Comparison of ENCODE assay signal across 19 cellular contexts in the genomic region with DNA sequence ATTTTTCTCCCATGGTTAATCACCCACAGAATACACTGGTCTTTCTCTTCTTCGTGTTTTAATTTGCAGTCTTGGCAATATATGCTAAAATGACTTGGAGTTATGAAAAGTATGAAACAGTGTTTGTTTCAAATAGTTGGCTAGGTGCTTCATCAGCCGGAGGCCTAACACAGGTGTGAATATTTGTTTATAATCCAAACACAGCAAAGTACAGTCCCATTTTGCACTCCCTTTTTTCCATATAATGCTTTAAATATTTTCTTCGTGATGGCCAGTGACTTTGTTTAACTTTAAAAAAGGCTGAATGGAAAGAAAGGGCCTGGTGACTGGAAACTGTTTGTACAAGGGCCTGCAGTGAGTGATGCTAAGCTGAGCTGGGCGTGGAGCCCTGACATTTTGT.
DNase-seq lines count a peak whose midpoint lies in the region; ATAC-seq, FAIRE-seq and TF ChIP-seq lines count a peak whose summit lies in the region.
"Had no signal": no experiment of that assay in that cellular context is flagged by ENCODE, and none has a peak within 500 bp of the region (broad histone marks: within the 10 kb centered on the region; RNA-seq: fewer than 3 reads in every experiment).

No MANE protein-coding gene starts in this region.

- TF ChIP-seq EP300 in gastroesophageal sphincter (IDR thresholded peaks at IDR 0.05): no peak

- H3K9me3 ChIP-seq in gastroesophageal sphincter (no peaks in the 10 kb centered on the region), neural progenitor cell (ENCODE audit: low read depth) (no peaks in the 10 kb centered on the region), stomach smooth muscle (ENCODE audit: control insufficient read depth in 2 of 2, low read length in 2 of 2) (no peaks in the 10 kb centered on the region)

- H3K4me1 ChIP-seq in gastroesophageal sphincter: peaks cover 0 to 26% (median 3%) of the 10 kb centered on the region in 3 donors
- H3K4me1 ChIP-seq in neural progenitor cell: peaks cover 11% of the 10 kb centered on the region
- peaks cover 9% of the 10 kb centered on the region for H3K4me1 ChIP-seq in stomach smooth muscle (ENCODE audit: control insufficient read depth, insufficient read depth, low read length)

- DNase-seq in chondrocyte (ENCODE audit: low spot score): no peak
- no peak for DNase-seq in neural progenitor cell (ENCODE audit: low spot score)
- DNase-seq in urothelium cell line (ENCODE audit: low spot score): no peak
- no peak for DNase-seq in stimulated activated naive CD8-positive, alpha-beta T cell treated with anti-CD3 and anti-CD28 coated beads, Interleukin-15, amount 100 ng/mL, for 72 hours
- DNase-seq: C1 segment of cervical spinal cord; Calu3; CD4-positive, alpha-beta memory T cell; COR-L47; DMS53; DMS79 treated with DMSO at 0.1 percent for 48 hours; GF-D8; GM23248; HCEC 1CT had no signal

- H3K27me3 Mint-ChIP-seq in chondrocyte (ENCODE audit: low read depth) (no peaks in the 10 kb centered on the region), neural progenitor cell (ENCODE audit: insufficient read depth, low read depth) (no peaks in the 10 kb centered on the region)
- H3K27me3 Mint-ChIP-seq in stimulated activated naive CD8-positive, alpha-beta T cell treated with anti-CD3 and anti-CD28 coated beads, Interleukin-15, amount 100 ng/mL, for 72 hours: peaks cover 27% of the 10 kb centered on the region

- H3K36me3 Mint-ChIP-seq in chondrocyte (ENCODE audit: low read depth) (no peaks in the 10 kb centered on the region), neural progenitor cell (no peaks in the 10 kb centered on the region)
- H3K36me3 Mint-ChIP-seq: CD4-positive, alpha-beta memory T cell had no signal

- TF ChIP-seq CTCF in chondrocyte (IDR thresholded peaks at IDR 0.05): no peak
- TF ChIP-seq CTCF in gastroesophageal sphincter (IDR thresholded peaks at IDR 0.05): no peak
- no peak for TF ChIP-seq CTCF in neural progenitor cell (IDR thresholded peaks at IDR 0.05)

- peak overlapping the region; percentile 87 for H2AFZ ChIP-seq in neural progenitor cell (replicated peaks)
- H2AFZ ChIP-seq: GM23248 had no signal

- no peak for TF ChIP-seq POLR2A in gastroesophageal sphincter (IDR thresholded peaks at IDR 0.05)

- H3K4me3 ChIP-seq in gastroesophageal sphincter (no peak overlapping the region), neural progenitor cell (no peak overlapping the region), stomach smooth muscle (ENCODE audit: low read length in 2 of 2) (no peak overlapping the region)
- H3K4me3 ChIP-seq: GM23248 had no signal

- FAIRE-seq in urothelium cell line (lab: Jason Lieb, UNC): no peak
- FAIRE-seq: GM12891, GM18507, H1 had no signal

- H3F3A ChIP-seq in neural progenitor cell (ENCODE audit: low read depth): peaks cover 8% of the 10 kb centered on the region

- 46 to 52% methylated on average over 3 to 4 of the region's 4 CpGs for WGBS in gastroesophageal sphincter (ENCODE audit: low coverage in 1 of 2), 2 donors

- H3K27me3 ChIP-seq in gastroesophageal sphincter (no peaks in the 10 kb centered on the region), neural progenitor cell (no peaks in the 10 kb centered on the region), stomach smooth muscle (ENCODE audit: control insufficient read depth in 1 of 2, insufficient read depth in 2 of 2, low read length in 2 of 2) (no peaks in the 10 kb centered on the region)

- H4K20me1 ChIP-seq in neural progenitor cell (ENCODE audit: low read depth): no peaks in the 10 kb centered on the region

- H3K4me1 Mint-ChIP-seq in chondrocyte (ENCODE audit: low read depth): peaks cover 33% of the 10 kb centered on the region
- H3K4me1 Mint-ChIP-seq in neural progenitor cell: peaks cover 8% of the 10 kb centered on the region
- H3K4me1 Mint-ChIP-seq in stimulated activated naive CD8-positive, alpha-beta T cell treated with anti-CD3 and anti-CD28 coated beads, Interleukin-15, amount 100 ng/mL, for 72 hours: no peaks in the 10 kb centered on the region
- H3K4me1 Mint-ChIP-seq: CD4-positive, alpha-beta memory T cell had no signal

- H3K4me3 Mint-ChIP-seq in chondrocyte (ENCODE audit: unreplicated experiment) (no peak overlapping the region), neural progenitor cell (no peak overlapping the region)
- H3K4me3 Mint-ChIP-seq in stimulated activated naive CD8-positive, alpha-beta T cell treated with anti-CD3 and anti-CD28 coated beads, Interleukin-15, amount 100 ng/mL, for 72 hours: no peak overlapping the region
- H3K4me3 Mint-ChIP-seq: CD4-positive, alpha-beta memory T cell had no signal

- H3K27ac Mint-ChIP-seq in chondrocyte (ENCODE audit: unreplicated experiment) (peak overlapping the region; percentile 17), neural progenitor cell (no peak overlapping the region)
- H3K27ac Mint-ChIP-seq in stimulated activated naive CD8-positive, alpha-beta T cell treated with anti-CD3 and anti-CD28 coated beads, Interleukin-15, amount 100 ng/mL, for 72 hours: no peak overlapping the region
- H3K27ac Mint-ChIP-seq: CD4-positive, alpha-beta memory T cell had no signal

- no peaks in the 10 kb centered on the region for H3K36me3 ChIP-seq in gastroesophageal sphincter
- H3K36me3 ChIP-seq in neural progenitor cell: no peaks in the 10 kb centered on the region
- H3K36me3 ChIP-seq in stomach smooth muscle (ENCODE audit: control insufficient read depth in 2 of 2, insufficient read depth in 2 of 2, low read length in 2 of 2): no peaks in the 10 kb centered on the region

- no peak overlapping the region for H3K9ac ChIP-seq in neural progenitor cell
- H3K9ac ChIP-seq in stomach smooth muscle (ENCODE audit: low read length in 2 of 2): no peak overlapping the region
- H3K9ac ChIP-seq: GM23248 had no signal

- H3K9me3 Mint-ChIP-seq in chondrocyte (ENCODE audit: low read depth): peaks cover 4% of the 10 kb centered on the region
- no peaks in the 10 kb centered on the region for H3K9me3 Mint-ChIP-seq in neural progenitor cell
- H3K9me3 Mint-ChIP-seq in stimulated activated naive CD8-positive, alpha-beta T cell treated with anti-CD3 and anti-CD28 coated beads, Interleukin-15, amount 100 ng/mL, for 72 hours: no peaks in the 10 kb centered on the region
- H3K9me3 Mint-ChIP-seq: CD4-positive, alpha-beta memory T cell had no signal

- H3K4me2 ChIP-seq in neural progenitor cell: peak overlapping the region; percentile 24

- peak overlapping the region in 3 of 4 donors; percentile 52 to 73 (median 53) for H3K27ac ChIP-seq in gastroesophageal sphincter
- no peak overlapping the region for H3K27ac ChIP-seq in neural progenitor cell
- H3K27ac ChIP-seq in stomach smooth muscle (ENCODE audit: low read length): peak overlapping the region; percentile 60
- H3K27ac ChIP-seq: GM23248 had no signal

- ATAC-seq in gastroesophageal sphincter (no peak), GM21619 (IDR thresholded peaks at IDR 0.05; ENCODE audit: unreplicated experiment) (no peak)
- no peak for ATAC-seq in stimulated activated naive CD8-positive, alpha-beta T cell treated with anti-CD3 and anti-CD28 coated beads, Interleukin-15, amount 100 ng/mL, for 72 hours

- no peaks in the 10 kb centered on the region for H3K79me2 ChIP-seq in neural progenitor cell (ENCODE audit: low read depth)
